14 cellular contexts compared by ENCODE assay signal in genomic region chr21:45365186-45365607, GRCh38. TPM values are rescaled to one million over a fixed set of nuclear protein-coding genes. Genes with fewer than 3 reads are reported as not detected.
DNase-seq lines count a peak whose midpoint lies in the region; ATAC-seq, FAIRE-seq and TF ChIP-seq lines count a peak whose summit lies in the region.
"Had no signal": no experiment of that assay in that cellular context is flagged by ENCODE, and none has a peak within 500 bp of the region (broad histone marks: within the 10 kb centered on the region; RNA-seq: fewer than 3 reads in every experiment).

No MANE protein-coding gene starts in this region.

- H3K27ac ChIP-seq in HCT116 (ENCODE audit: low read depth, low read length): peak overlapping the region; percentile 99
- peak overlapping the region; percentile 99 for H3K27ac ChIP-seq in brain microvascular endothelial cell
- H3K27ac ChIP-seq in HepG2 (ENCODE audit: extremely low read length, insufficient read depth, low read length): peak overlapping the region; percentile 76
- peak overlapping the region; percentile 98 for H3K27ac ChIP-seq in smooth muscle cell (ENCODE audit: low read depth)

- H3K4me3 ChIP-seq in HCT116 (replicated peaks in 1 of 2; ENCODE audit: low read depth in 1 of 2, low read length in 2 of 2): peak overlapping the region in 1 of 2 experiments; percentile 24; a peak in 1 of 4 replicates
- H3K4me3 ChIP-seq in brain microvascular endothelial cell (ENCODE audit: low read depth, low read length): no peak overlapping the region
- H3K4me3 ChIP-seq in HepG2 (replicated peaks in 1 of 3; ENCODE audit: insufficient read depth in 1 of 3, low read depth in 2 of 3, low read length in 3 of 3): peak overlapping the region in 1 of 3 experiments; percentile 25; a peak in 1 of 6 replicates
- no peak overlapping the region for H3K4me3 ChIP-seq in smooth muscle cell

- no peak overlapping the region for H3K27ac Mint-ChIP-seq in progenitor cell of endocrine pancreas
- H3K27ac Mint-ChIP-seq: activated T-helper 2 cell treated with anti-CD3 and anti-CD28 coated beads, Interferon-gamma antibody, Interleukin-2, Interleukin-4, amounts not matched to agents 10 μg/mL and 5 μg/mL and 100 μg/mL, durations not matched to agents 14 hours and 24 hours and 36 hours; B cell had no signal

- H4K20me1 ChIP-seq in HCT116 (ENCODE audit: insufficient read depth): no peaks in the 10 kb centered on the region
- H4K20me1 ChIP-seq in HepG2 (ENCODE audit: insufficient read depth, low read length): no peaks in the 10 kb centered on the region
- no peaks in the 10 kb centered on the region for H4K20me1 ChIP-seq in smooth muscle cell (ENCODE audit: low read depth)

- H3K9me3 Mint-ChIP-seq in progenitor cell of endocrine pancreas (ENCODE audit: low read depth): no peaks in the 10 kb centered on the region
- H3K9me3 Mint-ChIP-seq: activated T-helper 2 cell treated with anti-CD3 and anti-CD28 coated beads, Interferon-gamma antibody, Interleukin-2, Interleukin-4, amounts not matched to agents 10 μg/mL and 5 μg/mL and 100 μg/mL, durations not matched to agents 14 hours and 24 hours and 36 hours; central memory CD8-positive, alpha-beta T cell had no signal

- RAD21 ChIA-PET in HCT116 (lab: Charles Lee; ENCODE audit: low non-redundant PET in 1 of 2, low total read pairs in 2 of 2, uncharacterized antibody in 2 of 2, unreplicated experiment in 2 of 2): no interaction called here

- BruUV-seq in HCT116 (replicated peaks; lab: Mats Ljungman, UMichigan): no TSS peak
- BruUV-seq in HepG2 (replicated peaks; lab: Mats Ljungman, UMichigan): TSS peak; percentile 75

- no peaks in the 10 kb centered on the region for H3K36me3 Mint-ChIP-seq in progenitor cell of endocrine pancreas (ENCODE audit: insufficient read depth)

- CTCF ChIA-PET in HCT116 (lab: Charles Lee): no interaction called here
- CTCF ChIA-PET in HepG2 (lab: Yijun Ruan, JAX; ENCODE audit: low intra/inter-chr PET ratio, low total read pairs): no interaction called here

- H3K4me1 ChIP-seq in HCT116 (ENCODE audit: control insufficient read depth in 1 of 2, insufficient read depth in 2 of 2, low read length in 2 of 2): peaks cover 44 to 74% of the 10 kb centered on the region in 2 experiments
- H3K4me1 ChIP-seq in HepG2 (ENCODE audit: insufficient read depth, low read length): peaks cover 77% of the 10 kb centered on the region
- H3K4me1 ChIP-seq in smooth muscle cell (ENCODE audit: low read depth): peaks cover 42% of the 10 kb centered on the region

- TF ChIP-seq POLR2A in HCT116 (IDR thresholded peaks at IDR 0.05; ENCODE audit: borderline replicate concordance, extremely low read depth, insufficient read depth, insufficient read length): no peak
- no peak for TF ChIP-seq POLR2A in HepG2 (IDR thresholded peaks at IDR 0.05; ENCODE audit: insufficient read depth in 1 of 2, low read depth in 2 of 2, low read length in 2 of 2)

- H3K9me3 ChIP-seq in HCT116 (ENCODE audit: control insufficient read depth in 1 of 2, insufficient read depth in 1 of 2, low read depth in 1 of 2, low read length in 2 of 2): no peaks in the 10 kb centered on the region
- no peaks in the 10 kb centered on the region for H3K9me3 ChIP-seq in HepG2 (ENCODE audit: low read length)
- no peaks in the 10 kb centered on the region for H3K9me3 ChIP-seq in smooth muscle cell (replicated peaks; ENCODE audit: low read depth)

- TF ChIP-seq RAD21 in HCT116 (IDR thresholded peaks at IDR 0.05; ENCODE audit: low read depth) (no peak), HepG2 (CRISPR knock-in tag; IDR thresholded peaks at IDR 0.05) (no peak)

- no peak for FAIRE-seq in HepG2 (lab: Jason Lieb, UNC)

- no peak for TF ChIP-seq CTCF in HCT116 (IDR thresholded peaks at IDR 0.05 in 2 of 3, conservative IDR thresholded peaks at IDR 0.05 in 1 of 3; ENCODE audit: borderline replicate concordance in 1 of 3, insufficient read depth in 1 of 3, low read depth in 2 of 3, low read length in 2 of 3)
- no peak for TF ChIP-seq CTCF in brain microvascular endothelial cell (IDR thresholded peaks at IDR 0.05; ENCODE audit: low read depth, low read length, missing control alignments)
- TF ChIP-seq CTCF in HepG2 (CRISPR knock-in tag; IDR thresholded peaks at IDR 0.05): no peak
- TF ChIP-seq CTCF in smooth muscle cell (IDR thresholded peaks at IDR 0.05; ENCODE audit: borderline replicate concordance, insufficient read depth, poor library complexity, severe bottlenecking): no peak
- no peak for TF ChIP-seq CTCF in progenitor cell of endocrine pancreas (IDR thresholded peaks at IDR 0.05; ENCODE audit: unreplicated experiment)

- no peak for TF ChIP-seq EP300 in HepG2 (IDR thresholded peaks at IDR 0.05; ENCODE audit: low read depth in 2 of 2, low read length in 2 of 2)
- TF ChIP-seq EP300 in HepG2 (CRISPR knock-in tag; IDR thresholded peaks at IDR 0.05; ENCODE audit: borderline replicate concordance): no peak

- H3K27me3 Mint-ChIP-seq in progenitor cell of endocrine pancreas: peaks cover 12% of the 10 kb centered on the region

- H3K4me3 Mint-ChIP-seq in progenitor cell of endocrine pancreas (ENCODE audit: low read depth): no peak overlapping the region
- H3K4me3 Mint-ChIP-seq: B cell; central memory CD8-positive, alpha-beta T cell had no signal

- H3K79me2 ChIP-seq in HCT116 (ENCODE audit: insufficient read depth, low read length) (no peaks in the 10 kb centered on the region), HepG2 (ENCODE audit: insufficient read depth, low read length) (no peaks in the 10 kb centered on the region), smooth muscle cell (ENCODE audit: low read depth) (no peaks in the 10 kb centered on the region)

- POLR2A ChIA-PET in HCT116 (lab: Charles Lee): no interaction called here
- POLR2A ChIA-PET in HepG2 (lab: Yijun Ruan, JAX): interaction anchor here (0.9 to 2.2 kb wide), 7 partner anchors 9 to 104 kb away, joined by 3 to 10 read pairs (median 5); no protein-coding TSS in a partner anchor

- 71% methylated on average over 4 of the region's 25 CpGs for WGBS in HepG2 (ENCODE audit: low lambda C conversion rate)
- 90% methylated on average over 25 of the region's 25 CpGs for WGBS in smooth muscle cell (ENCODE audit: low lambda C conversion rate)

- in situ Hi-C loops in brain microvascular endothelial cell (cut with HindIII; ENCODE audit: low pct_ligation_motif_present, low sequenced_read_pairs): no loop called here
- in situ Hi-C loops in HepG2 (cut with HindIII; ENCODE audit: extremely low pct_ligation_motif_present, low pct_unique_long_range_greater_than_20kb): no loop called here

- no peaks in the 10 kb centered on the region for H3K27me3 ChIP-seq in HCT116 (ENCODE audit: insufficient read depth, low read length)
- H3K27me3 ChIP-seq in brain microvascular endothelial cell (replicated peaks): no peaks in the 10 kb centered on the region
- H3K27me3 ChIP-seq in HepG2 (ENCODE audit: control insufficient read depth in 1 of 2, insufficient read depth in 2 of 2, low read length in 2 of 2): no peaks in the 10 kb centered on the region
- H3K27me3 ChIP-seq in smooth muscle cell (ENCODE audit: low read depth): no peaks in the 10 kb centered on the region

- H3K36me3 ChIP-seq in HCT116 (ENCODE audit: control insufficient read depth in 1 of 2, insufficient read depth in 2 of 2, low read length in 2 of 2) (no peaks in the 10 kb centered on the region), brain microvascular endothelial cell (replicated peaks) (no peaks in the 10 kb centered on the region), HepG2 (replicated peaks in 1 of 2; ENCODE audit: control insufficient read depth in 1 of 2, insufficient read depth in 2 of 2, low read length in 2 of 2) (no peaks in the 10 kb centered on the region), smooth muscle cell (ENCODE audit: low read depth) (no peaks in the 10 kb centered on the region)

- peaks cover 27% of the 10 kb centered on the region for H3F3A ChIP-seq in smooth muscle cell (ENCODE audit: low read depth)

- H3K4me2 ChIP-seq in HCT116 (ENCODE audit: low read length) (peak overlapping the region; percentile 83), HepG2 (ENCODE audit: low read depth, low read length) (peak overlapping the region; percentile 41), smooth muscle cell (peak overlapping the region; percentile 38)

- peaks cover 23% of the 10 kb centered on the region for H3K4me1 Mint-ChIP-seq in progenitor cell of endocrine pancreas (ENCODE audit: low read depth)

- intact Hi-C loops in HCT116 (cut with micrococcal nuclease) (no loop called here), HepG2 (cut with micrococcal nuclease; ENCODE audit: unreplicated experiment) (loop anchor here (2.0 kb wide), 1 partner anchor 42 kb away; no protein-coding TSS in a partner anchor)

- no peak overlapping the region for H2AFZ ChIP-seq in HCT116 (ENCODE audit: low read depth, low read length, poor library complexity, severe bottlenecking)
- no peak overlapping the region for H2AFZ ChIP-seq in HepG2 (ENCODE audit: low read length)
- H2AFZ ChIP-seq in smooth muscle cell (ENCODE audit: low read depth): no peak overlapping the region

- DNase-seq in HCT116 (ENCODE audit: low read depth, low spot score): no peak
- DNase-seq in brain microvascular endothelial cell: no peak
- no peak for DNase-seq in HepG2 (ENCODE audit: low spot score)
- no peak for DNase-seq in smooth muscle cell (lab: John Stamatoyannopoulos, UW; ENCODE audit: unreplicated experiment)
- DNase-seq in NCI-H446 (lab: John Stamatoyannopoulos, UW): no peak
- DNase-seq in NCI-H1092 (lab: John Stamatoyannopoulos, UW): no peak
- no peak for DNase-seq in progenitor cell of endocrine pancreas (ENCODE audit: low spot score, unreplicated experiment)
- DNase-seq: activated CD4-positive, alpha-beta T cell treated with anti-CD3 and anti-CD28 coated beads for 4 hours; NCI-H146; NCI-H774 had no signal

- H3K9me2 ChIP-seq in HCT116 (ENCODE audit: insufficient read depth): no peaks in the 10 kb centered on the region

- ATAC-seq in HCT116: peak; percentile 21
- ATAC-seq in HepG2: no peak
- ATAC-seq in GM21786 (IDR thresholded peaks at IDR 0.05; ENCODE audit: unreplicated experiment): no peak

- H3K9ac ChIP-seq in HCT116 (ENCODE audit: low read length): peak overlapping the region; percentile 73
- H3K9ac ChIP-seq in HepG2 (ENCODE audit: insufficient read depth, low read depth, low read length): peak overlapping the region; percentile 9; the same call in 1 of the 2 replicates
- H3K9ac ChIP-seq in smooth muscle cell (ENCODE audit: low read depth): peak overlapping the region; percentile 84

RNA-seq across cellular contexts. Expression of gene COL18A1, which starts 39.8 kb away (rescaled TPM):
- total RNA-seq in HCT116 (2021; ENCODE audit: unreplicated experiment): 59.5 TPM
- 57.0 and 60.3 TPM in 2 replicates for polyA plus RNA-seq in HCT116 (2012)
- 21.2 and 102 TPM in 2 replicates for total RNA-seq in HepG2 (2016; rRNA removed; fragmentation: Illumina TruSeq; extraction: Trizol)
- 5.5 and 5.6 TPM in 2 replicates for total RNA-seq in HepG2 (2016; cell fraction: cytosol; rRNA removed; fragmentation: Illumina TruSeq; extraction: Trizol; ENCODE audit: low read depth)
- 18.4 and 106 TPM in 2 replicates for total RNA-seq in HepG2 (2016; cell fraction: insoluble cytoplasmic fraction; rRNA removed; fragmentation: Illumina TruSeq; extraction: Trizol)
- 10.8 and 11.6 TPM in 2 replicates for total RNA-seq in HepG2 (2016; cell fraction: membrane; rRNA removed; fragmentation: Illumina TruSeq; extraction: Trizol)
- 122 and 150 TPM in 2 replicates for total RNA-seq in HepG2 (2016; cell fraction: nucleus; rRNA removed; fragmentation: Illumina TruSeq; extraction: Trizol)
- polyA plus RNA-seq in HepG2 (2011; rRNA removed): 79.0 and 128 TPM in 2 replicates
- polyA plus RNA-seq in HepG2 (2011; cell fraction: cytosol; rRNA removed): 51.6 and 89.8 TPM in 2 replicates
- polyA plus RNA-seq in HepG2 (2011; cell fraction: nucleus; rRNA removed): 1,622 and 2,194 TPM in 2 replicates
- polyA plus RNA-seq in HepG2 (2012): 59.0 and 129 TPM in 2 replicates
- 4.3 and 4.4 TPM in 2 replicates for polyA plus RNA-seq in HepG2 (2016; cell fraction: cytosol; fragmentation: Illumina TruSeq; extraction: Trizol; ENCODE audit: low read depth)
- polyA plus RNA-seq in HepG2 (2016; cell fraction: insoluble cytoplasmic fraction; fragmentation: Illumina TruSeq; extraction: Trizol; ENCODE audit: low read depth): 20.7 and 26.9 TPM in 2 replicates
- polyA plus RNA-seq in HepG2 (2016; cell fraction: membrane; fragmentation: Illumina TruSeq; extraction: Trizol; ENCODE audit: low read depth): 5.0 and 6.2 TPM in 2 replicates
- polyA plus RNA-seq in HepG2 (2016; cell fraction: nucleus; fragmentation: Illumina TruSeq; extraction: Trizol; ENCODE audit: insufficient read depth, low read depth): 308 and 331 TPM in 2 replicates
- 0.09 and 44.3 TPM in 2 replicates for polyA minus RNA-seq in HepG2 (2011; rRNA and poly(A)+ RNA removed; ENCODE audit: low replicate concordance)
- 36.9 and 37.7 TPM in 2 replicates for polyA minus RNA-seq in HepG2 (2011; cell fraction: cytosol; rRNA and poly(A)+ RNA removed)
- 46.7 and 51.1 TPM in 2 replicates for polyA minus RNA-seq in HepG2 (2011; cell fraction: nucleus; rRNA and poly(A)+ RNA removed)
- 192 and 240 TPM in 2 replicates for total RNA-seq in smooth muscle cell
- polyA plus RNA-seq in smooth muscle cell: 362 and 485 TPM in 2 replicates
- 271 TPM in 2 replicates for total RNA-seq in progenitor cell of endocrine pancreas

Comparison
In these comparisons a context has a peak if more than half of its experiments do, and no peak if none do; other contexts are left out.
1. H3K9ac ChIP-seq: peak in every context shown above with its lines; median percentile 84 in smooth muscle cell; 73 in HCT116; 9 in HepG2.